Comparison of ENCODE assay signal across 7 cellular contexts in genomic region chr3:114454592-114455251, GRCh38.
DNase-seq lines count a peak whose midpoint lies in the region; ATAC-seq, FAIRE-seq and TF ChIP-seq lines count a peak whose summit lies in the region.

No MANE protein-coding gene starts in this region.

- DNase-seq in NT2/D1 (ENCODE audit: low read depth, low spot score) (no peak), globus pallidus (ENCODE audit: low spot score) (peak; percentile 87), putamen (ENCODE audit: low spot score) (peak; percentile 88), H54 (ENCODE audit: insufficient read length, low spot score) (no peak)
- no peak for DNase-seq in NK-92 treated with Interleukin-12 subunit alpha and Interleukin-12 subunit beta, amount 100 ng/mL, for 24 hours (lab: John Stamatoyannopoulos, UW)

- CTCF ChIA-PET in HEK293 (lab: Yijun Ruan, JAX): interaction anchor here (0.6 kb wide), 1 partner anchor 63 kb away, joined by 4 read pairs; no protein-coding TSS in a partner anchor

- POLR2A ChIA-PET in HEK293 (lab: Yijun Ruan, JAX): no interaction called here

- no peak for FAIRE-seq in H54 (lab: Jason Lieb, UNC)

- TF ChIP-seq POLR2A in H54 (IDR thresholded peaks at IDR 0.05; ENCODE audit: low read depth, low read length): no peak

- H3K36me3 ChIP-seq in HEK293 (ENCODE audit: control insufficient read depth in 2 of 2, insufficient read depth in 1 of 2, low read length in 2 of 2) (no peaks in the 10 kb centered on the region), NT2/D1 (ENCODE audit: insufficient read depth, insufficient read length, low read length) (no peaks in the 10 kb centered on the region)

- no peak for TF ChIP-seq CTCF in HEK293 (tag by site-specific recombination; IDR thresholded peaks at IDR 0.05)

- no peaks in the 10 kb centered on the region for H3K9me3 ChIP-seq in HEK293 (ENCODE audit: control insufficient read depth, insufficient read depth, low read depth, low read length)
- H3K9me3 ChIP-seq in NT2/D1 (ENCODE audit: insufficient read depth, low read length): no peaks in the 10 kb centered on the region

- peaks cover 9% of the 10 kb centered on the region for H3K27me3 ChIP-seq in NT2/D1 (ENCODE audit: insufficient read depth, insufficient read length)

- H3K4me1 ChIP-seq in HEK293 (ENCODE audit: control insufficient read depth, insufficient read depth, low read length): peaks cover 3% of the 10 kb centered on the region; the same call in 1 of the 2 replicates
- no peaks in the 10 kb centered on the region for H3K4me1 ChIP-seq in NT2/D1 (ENCODE audit: insufficient read depth, insufficient read length)

- peak overlapping the region; percentile 35 for H3K4me3 ChIP-seq in HEK293 (ENCODE audit: low read depth, low read length)
- H3K4me3 ChIP-seq in NT2/D1 (ENCODE audit: insufficient read length, low read depth): peak overlapping the region; percentile 43

- H3K27ac ChIP-seq in HEK293 (ENCODE audit: extremely low read depth, low read depth, low read length): peak overlapping the region; percentile 55; the same call in 1 of the 2 replicates

- no peak overlapping the region for H3K9ac ChIP-seq in NT2/D1 (ENCODE audit: insufficient read length, low read depth)

- ATAC-seq in GM18511 (IDR thresholded peaks at IDR 0.05; ENCODE audit: unreplicated experiment): no peak

TF ChIP-seq in HEK293, 187 proteins besides CTCF, POLR2A, EP300 and RAD21 (continues in another document):
- TF ChIP-seq KLF8 (tag by site-specific recombination; IDR thresholded peaks at IDR 0.05) (no peak), KLF16 (tag by site-specific recombination; IDR thresholded peaks at IDR 0.05) (peak; percentile 88), ZNF302 (tag by site-specific recombination; IDR thresholded peaks at IDR 0.05; ENCODE audit: low read depth) (no peak), ZNF596 (tag by site-specific recombination; IDR thresholded peaks at IDR 0.05) (peak; percentile 97), PRDM1 (tag by site-specific recombination; IDR thresholded peaks at IDR 0.05) (peak; percentile 90), ZNF26 (tag by site-specific recombination; IDR thresholded peaks at IDR 0.05) (no peak), ZBTB17 (tag by site-specific recombination; IDR thresholded peaks at IDR 0.05) (peak; percentile 93), ZNF510 (tag by site-specific recombination; IDR thresholded peaks at IDR 0.05; ENCODE audit: insufficient replicate concordance) (no peak), FEZF1 (tag by site-specific recombination; IDR thresholded peaks at IDR 0.05) (peak; percentile 34; the same call in 1 of the 2 replicates), REST (tag by site-specific recombination; IDR thresholded peaks at IDR 0.05) (0 out of 2 replicates have a peak, but pooled peaks have one; percentile 22), ZNF335 (tag by site-specific recombination; conservative IDR thresholded peaks at IDR 0.05) (peak; percentile 81), ZNF24 (tag by site-specific recombination; IDR thresholded peaks at IDR 0.05) (no peak), ZNF530 (tag by site-specific recombination; IDR thresholded peaks at IDR 0.05; ENCODE audit: low read depth) (no peak), ZNF645 (tag by site-specific recombination; IDR thresholded peaks at IDR 0.05) (no peak), ZNF398 (tag by site-specific recombination; IDR thresholded peaks at IDR 0.05) (peak; percentile 89), ZBTB20 (tag by site-specific recombination; IDR thresholded peaks at IDR 0.05) (peak; percentile 29; the same call in 1 of the 2 replicates), KLF1 (tag by site-specific recombination; IDR thresholded peaks at IDR 0.05) (no peak), ZSCAN18 (tag by site-specific recombination; IDR thresholded peaks at IDR 0.05) (peak; percentile 53; the same call in 1 of the 2 replicates), ZBTB7A (tag by site-specific recombination; IDR thresholded peaks at IDR 0.05; ENCODE audit: low read depth) (no peak), ZFP69B (tag by site-specific recombination; IDR thresholded peaks at IDR 0.05) (peak; percentile 49; the same call in 1 of the 2 replicates), ZNF48 (tag by site-specific recombination; IDR thresholded peaks at IDR 0.05) (no peak), ZNF157 (tag by site-specific recombination; IDR thresholded peaks at IDR 0.05) (no peak), ZNF223 (tag by site-specific recombination; IDR thresholded peaks at IDR 0.05) (0 out of 2 replicates have a peak, but pooled peaks have one; percentile 16)

Comparison
In these comparisons a context has a peak if more than half of its experiments do, and no peak if none do; other contexts are left out.
1. DNase-seq: peak in globus pallidus (single experiment) and putamen (single experiment); none in NT2/D1 (single experiment), H54 (single experiment) and NK-92 treated with Interleukin-12 subunit alpha and Interleukin-12 subunit beta, amount 100 ng/mL, for 24 hours (single experiment).